ENCODE assay signal across 8 cellular contexts in the genomic region with DNA sequence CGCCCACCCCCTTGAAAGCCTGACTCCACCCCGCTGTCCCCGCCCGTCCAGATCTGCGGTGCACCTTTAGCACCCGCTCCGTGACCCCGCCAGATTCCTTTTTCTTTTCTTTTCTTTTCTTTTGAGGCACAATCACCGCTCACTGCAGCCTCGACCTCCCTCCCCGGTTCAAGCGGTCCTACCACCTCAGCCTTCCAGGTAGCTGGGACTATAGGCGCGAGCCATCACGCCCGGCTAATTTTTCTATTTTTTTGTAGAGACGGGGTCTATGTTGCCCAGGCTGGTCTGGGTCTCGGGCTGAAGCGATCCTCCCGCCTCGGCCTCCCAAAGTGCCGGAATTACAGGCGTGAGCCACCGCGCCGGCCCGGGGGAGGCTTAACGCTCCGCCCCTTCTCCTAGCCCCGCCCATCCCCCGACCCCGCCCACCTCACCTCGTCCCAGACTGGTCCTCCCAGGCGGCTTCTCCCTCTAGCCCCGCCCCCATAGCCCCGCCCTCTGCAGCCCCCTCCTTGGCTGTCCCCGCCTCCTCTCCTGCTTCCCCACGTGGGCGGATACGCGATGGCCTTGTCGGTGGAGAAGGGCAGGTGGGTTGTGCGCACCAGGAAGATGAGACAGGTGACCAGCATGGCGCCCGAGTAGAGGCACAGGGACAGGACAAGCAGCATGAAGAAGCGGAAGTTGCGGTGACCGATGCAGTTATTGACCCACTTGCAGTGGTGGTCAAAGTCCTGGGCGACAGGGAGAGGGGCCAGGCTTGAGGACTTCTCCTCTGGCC. TPM values are rescaled to one million over a fixed set of nuclear protein-coding genes. Genes with fewer than 3 reads are reported as not detected.
DNase-seq lines count a peak whose midpoint lies in the region; ATAC-seq, FAIRE-seq and TF ChIP-seq lines count a peak whose summit lies in the region.

No MANE protein-coding gene starts in this region.

- H3K27ac Mint-ChIP-seq in T-helper 1 cell treated with Interleukin-12 subunit alpha and Interleukin-12 subunit beta and Interleukin-4 antibody, amounts not matched to agents 30 μg/mL and 1 μg/mL, for 36 hours: peak overlapping the region; percentile 63

- H3K4me1 ChIP-seq in HCT116 (ENCODE audit: control insufficient read depth in 1 of 2, insufficient read depth in 2 of 2, low read length in 2 of 2) (peaks cover 0 to 6% of the 10 kb centered on the region in 2 experiments; a peak in 1 of 4 replicates), body of pancreas (peaks cover 5% of the 10 kb centered on the region), kidney (ENCODE audit: control insufficient read depth in 1 of 2, insufficient read depth in 1 of 2, low read depth in 1 of 2, low read length in 2 of 2) (no peaks in the 10 kb centered on the region)

- no peaks in the 10 kb centered on the region for H3K9me3 Mint-ChIP-seq in T-helper 1 cell treated with Interleukin-12 subunit alpha and Interleukin-12 subunit beta and Interleukin-4 antibody, amounts not matched to agents 30 μg/mL and 1 μg/mL, for 36 hours

- no peak overlapping the region for H3K9ac ChIP-seq in HCT116 (ENCODE audit: low read length)
- H3K9ac ChIP-seq in kidney (ENCODE audit: low read length in 2 of 2): no peak overlapping the region

- no peaks in the 10 kb centered on the region for H3K79me2 ChIP-seq in HCT116 (ENCODE audit: insufficient read depth, low read length)

- POLR2A ChIA-PET in HCT116 (lab: Charles Lee): no interaction called here

- H3K27me3 ChIP-seq in HCT116 (ENCODE audit: insufficient read depth, low read length): no peaks in the 10 kb centered on the region
- no peaks in the 10 kb centered on the region for H3K27me3 ChIP-seq in body of pancreas

- BruUV-seq in HCT116 (replicated peaks; lab: Mats Ljungman, UMichigan): no TSS peak

- TF ChIP-seq POLR2A in HCT116 (IDR thresholded peaks at IDR 0.05; ENCODE audit: borderline replicate concordance, extremely low read depth, insufficient read depth, insufficient read length): no peak
- TF ChIP-seq POLR2A in body of pancreas (IDR thresholded peaks at IDR 0.05): no peak

- peaks cover 32% of the 10 kb centered on the region for H3K27me3 Mint-ChIP-seq in T-helper 1 cell treated with Interleukin-12 subunit alpha and Interleukin-12 subunit beta and Interleukin-4 antibody, amounts not matched to agents 30 μg/mL and 1 μg/mL, for 36 hours (ENCODE audit: low read depth)

- peak overlapping the region; percentile 80 for H2AFZ ChIP-seq in HCT116 (ENCODE audit: low read depth, low read length, poor library complexity, severe bottlenecking)

- 22 to 34% methylated on average over 29 to 45 of the region's 49 CpGs for WGBS in body of pancreas, 2 donors

- H3K4me3 Mint-ChIP-seq in T-helper 1 cell treated with Interleukin-12 subunit alpha and Interleukin-12 subunit beta and Interleukin-4 antibody, amounts not matched to agents 30 μg/mL and 1 μg/mL, for 36 hours: peak overlapping the region; percentile 84

- no peaks in the 10 kb centered on the region for H4K20me1 ChIP-seq in HCT116 (ENCODE audit: insufficient read depth)

- FAIRE-seq in kidney (lab: Jason Lieb, UNC): no peak

- CTCF ChIA-PET in HCT116 (lab: Charles Lee): no interaction called here

- TF ChIP-seq RAD21 in HCT116 (IDR thresholded peaks at IDR 0.05; ENCODE audit: low read depth): no peak

- H3K4me2 ChIP-seq in HCT116 (ENCODE audit: low read length): peak overlapping the region; percentile 57

- H3K9me3 ChIP-seq in HCT116 (ENCODE audit: control insufficient read depth in 1 of 2, insufficient read depth in 1 of 2, low read depth in 1 of 2, low read length in 2 of 2) (no peaks in the 10 kb centered on the region), body of pancreas (no peaks in the 10 kb centered on the region), kidney (ENCODE audit: control insufficient read depth in 1 of 2, low read length in 2 of 2) (no peaks in the 10 kb centered on the region)

- H3K4me3 ChIP-seq in HCT116 (replicated peaks in 1 of 2; ENCODE audit: low read depth in 1 of 2, low read length in 2 of 2) (0 out of 4 replicates have a peak overlapping the region, but pooled peaks of 1 of the 2 experiments have one; percentile 11), body of pancreas (no peak overlapping the region), kidney (ENCODE audit: low read length in 2 of 2) (no peak overlapping the region)

- TF ChIP-seq CTCF in HCT116 (IDR thresholded peaks at IDR 0.05 in 2 of 3, conservative IDR thresholded peaks at IDR 0.05 in 1 of 3; ENCODE audit: borderline replicate concordance in 1 of 3, insufficient read depth in 1 of 3, low read depth in 2 of 3, low read length in 2 of 3) (no peak), body of pancreas (IDR thresholded peaks at IDR 0.05) (no peak), kidney (IDR thresholded peaks at IDR 0.05; ENCODE audit: borderline replicate concordance, extremely low read depth, insufficient read depth) (no peak)

- intact Hi-C loops in HCT116 (cut with micrococcal nuclease) (no loop called here), body of pancreas (cut with DNase I) (no loop called here), kidney (cut with DNase I) (no loop called here)

- no peaks in the 10 kb centered on the region for H3K9me2 ChIP-seq in HCT116 (ENCODE audit: insufficient read depth)

- H3K4me1 Mint-ChIP-seq in T-helper 1 cell treated with Interleukin-12 subunit alpha and Interleukin-12 subunit beta and Interleukin-4 antibody, amounts not matched to agents 30 μg/mL and 1 μg/mL, for 36 hours (ENCODE audit: low read depth): peaks cover 16% of the 10 kb centered on the region

- peak; percentile 80 for ATAC-seq in HCT116
- peak; percentile 64 for ATAC-seq in body of pancreas
- no peak for ATAC-seq in GM19467 (IDR thresholded peaks at IDR 0.05; ENCODE audit: unreplicated experiment)

- RAD21 ChIA-PET in HCT116 (lab: Charles Lee; ENCODE audit: low non-redundant PET in 1 of 2, low total read pairs in 2 of 2, uncharacterized antibody in 2 of 2, unreplicated experiment in 2 of 2): no interaction called here

- H3K36me3 Mint-ChIP-seq in T-helper 1 cell treated with Interleukin-12 subunit alpha and Interleukin-12 subunit beta and Interleukin-4 antibody, amounts not matched to agents 30 μg/mL and 1 μg/mL, for 36 hours (ENCODE audit: low read depth): no peaks in the 10 kb centered on the region

- DNase-seq in HCT116 (ENCODE audit: low read depth, low spot score) (no peak), body of pancreas (peak in 3 of 4 donors; percentile 50 to 59 (median 58)), kidney (peak; percentile 77), OCI-M2 (lab: John Stamatoyannopoulos, UW; ENCODE audit: unreplicated experiment) (no peak), kidney glomerular epithelial cell (lab: John Stamatoyannopoulos, UW) (no peak)
- DNase-seq in stimulated activated CD8-positive, alpha-beta memory T cell treated with anti-CD3 and anti-CD28 coated beads, Interleukin-2, amount 100 ng/mL, for 1 hour (ENCODE audit: low read depth in 2 of 2): peak; percentile 24 to 53

- H3K36me3 ChIP-seq in HCT116 (ENCODE audit: control insufficient read depth in 1 of 2, insufficient read depth in 2 of 2, low read length in 2 of 2) (no peaks in the 10 kb centered on the region), body of pancreas (replicated peaks in 1 of 2; ENCODE audit: insufficient read depth in 1 of 2, low read depth in 2 of 2) (no peaks in the 10 kb centered on the region), kidney (ENCODE audit: control insufficient read depth in 1 of 2, insufficient read depth in 2 of 2, low read length in 2 of 2) (no peaks in the 10 kb centered on the region)

- no peak overlapping the region for H3K27ac ChIP-seq in HCT116 (ENCODE audit: low read depth, low read length)
- no peak overlapping the region for H3K27ac ChIP-seq in body of pancreas
- no peak overlapping the region for H3K27ac ChIP-seq in kidney (ENCODE audit: low read depth in 2 of 2, low read length in 2 of 2)

TF ChIP-seq in HCT116, 20 proteins besides CTCF, POLR2A, EP300 and RAD21 (continues in another document):
- TF ChIP-seq SP1 (IDR thresholded peaks at IDR 0.05; ENCODE audit: low read depth): no peak
- TF ChIP-seq EZH2 (IDR thresholded peaks at IDR 0.05): no peak
- TF ChIP-seq TCF7L2 (IDR thresholded peaks at IDR 0.05; ENCODE audit: borderline replicate concordance, extremely low read depth, insufficient read depth, insufficient read length): no peak
- TF ChIP-seq YY1 (IDR thresholded peaks at IDR 0.05; ENCODE audit: extremely low read depth, insufficient replicate concordance, low read depth, low read length): no peak
- no peak for TF ChIP-seq POLR2AphosphoS5 (IDR thresholded peaks at IDR 0.05; ENCODE audit: low read depth, low read length)
- no peak for TF ChIP-seq SRF (IDR thresholded peaks at IDR 0.05; ENCODE audit: low read depth)
- TF ChIP-seq SIN3A (IDR thresholded peaks at IDR 0.05; ENCODE audit: low read depth): no peak
- no peak for TF ChIP-seq FOSL1 (IDR thresholded peaks at IDR 0.05; ENCODE audit: low read depth)
- no peak for TF ChIP-seq CBX3 (IDR thresholded peaks at IDR 0.05; ENCODE audit: low read depth)
- no peak for TF ChIP-seq MAX (IDR thresholded peaks at IDR 0.05)
- no peak for TF ChIP-seq JUND (IDR thresholded peaks at IDR 0.05)
- TF ChIP-seq ZFX (IDR thresholded peaks at IDR 0.05): no peak

RNA-seq across cellular contexts. Expression of gene ZDHHC19, which starts 3.2 kb away (rescaled TPM):
- total RNA-seq in HCT116 (2021; ENCODE audit: unreplicated experiment) (not detected), body of pancreas (not detected), kidney (0.57 TPM)
- not detected in 2 replicates for polyA plus RNA-seq in HCT116 (2012)
- 0.92 TPM for polyA plus RNA-seq in kidney (ENCODE audit: insufficient read depth, low read depth, low replicate concordance)

RNA-seq across cellular contexts. Expression of gene SLC51A, which starts 8.3 kb away (rescaled TPM):
- total RNA-seq in HCT116 (2021; ENCODE audit: unreplicated experiment) (not detected), body of pancreas (under 1 TPM in 1 of 2 donors, not detected in 1; 0.26 TPM), kidney (0.98 TPM)
- polyA plus RNA-seq in HCT116 (2012): 0.94 and 1.5 TPM in 2 replicates
- 6.5 TPM for polyA plus RNA-seq in kidney (ENCODE audit: insufficient read depth, low read depth, low replicate concordance)

Comparison
In these comparisons a context has a peak if more than half of its experiments do, and no peak if none do; other contexts are left out.
1. DNase-seq: peak in body of pancreas (3 of 4), kidney (single experiment) and stimulated activated CD8-positive, alpha-beta memory T cell treated with anti-CD3 and anti-CD28 coated beads, Interleukin-2, amount 100 ng/mL, for 1 hour (2 of 2); none in HCT116 (single experiment), OCI-M2 (single experiment) and kidney glomerular epithelial cell (single experiment).